In the genomic region with DNA sequence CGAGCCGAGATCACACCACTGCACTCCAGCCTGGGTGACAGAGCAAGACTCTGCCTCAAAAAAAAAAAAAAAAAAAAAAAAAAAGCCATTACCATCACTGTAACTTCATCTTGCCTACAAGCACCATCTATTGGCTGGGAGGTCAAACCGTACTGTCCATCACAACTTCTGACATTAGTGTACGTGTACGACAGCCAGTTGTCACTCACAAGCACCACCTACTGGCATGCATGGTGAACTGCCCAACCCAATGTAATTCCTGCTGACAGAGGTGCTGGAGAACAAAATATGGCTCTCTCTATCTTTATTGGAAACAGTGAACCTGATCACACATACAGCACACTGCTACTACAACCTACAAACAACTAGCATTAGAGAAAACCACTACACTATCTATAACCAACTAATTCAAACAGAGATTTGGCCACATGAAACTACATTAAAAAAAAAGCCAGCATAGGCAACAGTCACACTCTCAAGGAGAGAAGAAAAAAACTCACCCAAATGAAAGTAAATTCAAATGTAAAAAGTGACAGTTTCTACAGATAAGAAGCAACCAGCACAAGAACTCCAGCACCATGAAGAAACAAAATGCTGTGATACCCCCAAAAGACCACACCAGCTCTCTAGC, we compare ENCODE assay signal across 8 cellular contexts.
DNase-seq lines count a peak whose midpoint lies in the region; ATAC-seq, FAIRE-seq and TF ChIP-seq lines count a peak whose summit lies in the region.

No MANE protein-coding gene starts in this region.

- H3K36me3 ChIP-seq in HCT116 (ENCODE audit: control insufficient read depth in 1 of 2, insufficient read depth in 2 of 2, low read length in 2 of 2): no peaks in the 10 kb centered on the region
- no peaks in the 10 kb centered on the region for H3K36me3 ChIP-seq in bronchial epithelial cell (ENCODE audit: control insufficient read depth, insufficient read depth, low read length)
- no peaks in the 10 kb centered on the region for H3K36me3 ChIP-seq in vagina

- POLR2A ChIA-PET in AG04449 (lab: Yijun Ruan, JAX): no interaction called here
- POLR2A ChIA-PET in HCT116 (lab: Charles Lee): no interaction called here

- intact Hi-C loops in HCT116 (cut with micrococcal nuclease): no loop called here
- intact Hi-C loops in vagina (cut with DNase I): no loop called here

- no TSS peak for BruUV-seq in HCT116 (replicated peaks; lab: Mats Ljungman, UMichigan)

- no peak overlapping the region for H3K4me2 ChIP-seq in HCT116 (ENCODE audit: low read length)

- H3K4me3 ChIP-seq in AG04449 (ENCODE audit: low read depth, low read length) (no peak overlapping the region), GM12875 (ENCODE audit: low read depth, low read length) (no peak overlapping the region), HCT116 (replicated peaks in 1 of 2; ENCODE audit: low read depth in 1 of 2, low read length in 2 of 2) (no peak overlapping the region), bronchial epithelial cell (ENCODE audit: low read depth, low read length) (no peak overlapping the region), retinal pigment epithelial cell (ENCODE audit: low read length) (no peak overlapping the region), vagina (no peak overlapping the region)

- no peaks in the 10 kb centered on the region for H3K79me2 ChIP-seq in HCT116 (ENCODE audit: insufficient read depth, low read length)

- peak; percentile 94 for ATAC-seq in HCT116

- RAD21 ChIA-PET in HCT116 (lab: Charles Lee; ENCODE audit: low non-redundant PET in 1 of 2, low total read pairs in 2 of 2, uncharacterized antibody in 2 of 2, unreplicated experiment in 2 of 2): no interaction called here

- DNase-seq in AG04449 (ENCODE audit: low read depth, low spot score): no peak
- DNase-seq in HCT116 (ENCODE audit: low read depth, low spot score): peak; percentile 46
- DNase-seq in Kasumi-1 (lab: John Stamatoyannopoulos, UW): peak; percentile 20 to 38
- DNase-seq in bronchial epithelial cell (ENCODE audit: low read depth): peak; percentile 32
- no peak for DNase-seq in retinal pigment epithelial cell (ENCODE audit: low read depth)
- DNase-seq in amygdala (lab: John Stamatoyannopoulos, UW): no peak
- DNase-seq in vagina (ENCODE audit: extremely low spot score in 2 of 2): no peak

- H3K4me1 ChIP-seq in HCT116 (ENCODE audit: control insufficient read depth in 1 of 2, insufficient read depth in 2 of 2, low read length in 2 of 2): no peaks in the 10 kb centered on the region; a peak in 1 of 4 replicates
- H3K4me1 ChIP-seq in vagina: no peaks in the 10 kb centered on the region

- H3K9me3 ChIP-seq in HCT116 (ENCODE audit: control insufficient read depth in 1 of 2, insufficient read depth in 1 of 2, low read depth in 1 of 2, low read length in 2 of 2) (no peaks in the 10 kb centered on the region), vagina (no peaks in the 10 kb centered on the region)

- no peak for FAIRE-seq in bronchial epithelial cell (lab: Jason Lieb, UNC)

- TF ChIP-seq RAD21 in HCT116 (IDR thresholded peaks at IDR 0.05; ENCODE audit: low read depth): peak; percentile 36

- TF ChIP-seq POLR2A in HCT116 (IDR thresholded peaks at IDR 0.05; ENCODE audit: borderline replicate concordance, extremely low read depth, insufficient read depth, insufficient read length): no peak
- TF ChIP-seq POLR2A in vagina (IDR thresholded peaks at IDR 0.05): no peak

- H3K9me2 ChIP-seq in HCT116 (ENCODE audit: insufficient read depth): no peaks in the 10 kb centered on the region

- H3K9ac ChIP-seq in HCT116 (ENCODE audit: low read length): no peak overlapping the region

- no peak overlapping the region for H3K27ac ChIP-seq in HCT116 (ENCODE audit: low read depth, low read length)
- no peak overlapping the region for H3K27ac ChIP-seq in vagina

- H4K20me1 ChIP-seq in HCT116 (ENCODE audit: insufficient read depth): no peaks in the 10 kb centered on the region

- CTCF ChIA-PET in AG04449 (lab: Yijun Ruan, JAX): no interaction called here
- CTCF ChIA-PET in HCT116 (lab: Charles Lee): no interaction called here

- no peaks in the 10 kb centered on the region for H3K27me3 ChIP-seq in HCT116 (ENCODE audit: insufficient read depth, low read length)
- H3K27me3 ChIP-seq in bronchial epithelial cell (ENCODE audit: control insufficient read depth, insufficient read depth, low read length): no peaks in the 10 kb centered on the region
- no peaks in the 10 kb centered on the region for H3K27me3 ChIP-seq in vagina

- no peak overlapping the region for H2AFZ ChIP-seq in HCT116 (ENCODE audit: low read depth, low read length, poor library complexity, severe bottlenecking)

- TF ChIP-seq CTCF in AG04449 (IDR thresholded peaks at IDR 0.05; ENCODE audit: insufficient read depth, low read length, missing control alignments) (peak; percentile 50), GM12875 (IDR thresholded peaks at IDR 0.05; ENCODE audit: borderline replicate concordance, insufficient read depth, low read depth, low read length) (peak; percentile 68), HCT116 (IDR thresholded peaks at IDR 0.05 in 2 of 3, conservative IDR thresholded peaks at IDR 0.05 in 1 of 3; ENCODE audit: borderline replicate concordance in 1 of 3, insufficient read depth in 1 of 3, low read depth in 2 of 3, low read length in 2 of 3) (peak; percentile 22 to 73 (median 65); a peak in 5 of 6 replicates), bronchial epithelial cell (IDR thresholded peaks at IDR 0.05; ENCODE audit: insufficient read depth, low read length, severe bottlenecking) (peak; percentile 67), retinal pigment epithelial cell (conservative IDR thresholded peaks at IDR 0.05; ENCODE audit: low read depth, low read length) (peak; percentile 61), vagina (IDR thresholded peaks at IDR 0.05) (no peak)

TF ChIP-seq in HCT116, 20 proteins besides CTCF, POLR2A, EP300 and RAD21:
- TF ChIP-seq EZH2phosphoT487 (IDR thresholded peaks at IDR 0.05; ENCODE audit: borderline replicate concordance) (no peak), JUND (IDR thresholded peaks at IDR 0.05) (no peak), CBX3 (IDR thresholded peaks at IDR 0.05; ENCODE audit: low read depth) (0 out of 2 replicates have a peak, but pooled peaks have one; percentile 20), SRF (IDR thresholded peaks at IDR 0.05; ENCODE audit: low read depth) (no peak)
TF ChIP-seq in HCT116: peak in this region for 1.

Comparison
In these comparisons a context has a peak if more than half of its experiments do, and no peak if none do; other contexts are left out.
1. DNase-seq: peak in HCT116 (single experiment), Kasumi-1 (2 of 2) and bronchial epithelial cell (single experiment); none in AG04449 (single experiment), retinal pigment epithelial cell (single experiment), amygdala (0 of 56) and vagina (0 of 2).
2. CTCF ChIP-seq: peak in AG04449 (single experiment), GM12875 (single experiment), HCT116 (3 of 3), bronchial epithelial cell (single experiment) and retinal pigment epithelial cell (single experiment); none in vagina (0 of 3).